In genomic region chr9:70902705-70903131, GRCh38 we compare ENCODE assay signal across 10 cellular contexts.
DNase-seq lines count a peak whose midpoint lies in the region; ATAC-seq and TF ChIP-seq lines count a peak whose summit lies in the region.
"Had no signal": no experiment of that assay in that cellular context is flagged by ENCODE, and none has a peak within 500 bp of the region (broad histone marks: within the 10 kb centered on the region; RNA-seq: fewer than 3 reads in every experiment).

No MANE protein-coding gene starts in this region.

- H3K36me3 ChIP-seq in Panc1 (ENCODE audit: control insufficient read depth, insufficient read depth, low read length), result no peaks in the 10 kb centered on the region
- H3K36me3 ChIP-seq: tibial artery had no signal

- H3K4me1 Mint-ChIP-seq in stimulated activated effector memory CD8-positive, alpha-beta T cell treated with anti-CD3 and anti-CD28 coated beads, Interleukin-12 subunit alpha, Interleukin-12 subunit beta, amount 100 ng/mL, for 72 hours, result no peaks in the 10 kb centered on the region
- no peaks in the 10 kb centered on the region for H3K4me1 Mint-ChIP-seq in activated CD4-positive, alpha-beta memory T cell treated with anti-CD3 and anti-CD28 coated beads for 36 hours (ENCODE audit: low read depth)
- H3K4me1 Mint-ChIP-seq: naive thymus-derived CD8-positive, alpha-beta T cell had no signal

- intact Hi-C loops in Panc1 (cut with micrococcal nuclease; ENCODE audit: unreplicated experiment), result no loop called here
- intact Hi-C loops in activated CD4-positive, alpha-beta memory T cell treated with anti-CD3 and anti-CD28 coated beads for 36 hours (cut with micrococcal nuclease), result no loop called here

- ATAC-seq in GM21825 (IDR thresholded peaks at IDR 0.05; ENCODE audit: unreplicated experiment) (peak; percentile 61), Panc1 (peak; percentile 68; the same call in 1 of the 2 replicates), GM21381 (IDR thresholded peaks at IDR 0.05; ENCODE audit: unreplicated experiment) (no peak), HG03439 (IDR thresholded peaks at IDR 0.05; ENCODE audit: unreplicated experiment) (no peak), HG03520 (IDR thresholded peaks at IDR 0.05; ENCODE audit: unreplicated experiment) (no peak)
- ATAC-seq in stimulated activated effector memory CD8-positive, alpha-beta T cell treated with anti-CD3 and anti-CD28 coated beads, Interleukin-12 subunit alpha, Interleukin-12 subunit beta, amount 100 ng/mL, for 72 hours, result peak; percentile 51
- ATAC-seq: naive thymus-derived CD8-positive, alpha-beta T cell had no signal

- no peaks in the 10 kb centered on the region for H3K9me3 ChIP-seq in Panc1 (ENCODE audit: control insufficient read depth, insufficient read depth, low read depth, low read length)
- H3K9me3 ChIP-seq: tibial artery had no signal

- DNase-seq in Panc1 (ENCODE audit: low read depth, low spot score) (peak; percentile 33), fibroblast of villous mesenchyme (ENCODE audit: low read depth) (peak; percentile 94)
- no peak for DNase-seq in stimulated activated effector memory CD8-positive, alpha-beta T cell treated with anti-CD3 and anti-CD28 coated beads, Interleukin-12 subunit alpha, Interleukin-12 subunit beta, amount 100 ng/mL, for 72 hours (ENCODE audit: low spot score in 2 of 2)
- no peak for DNase-seq in activated CD4-positive, alpha-beta memory T cell treated with anti-CD3 and anti-CD28 coated beads for 36 hours
- DNase-seq: naive thymus-derived CD8-positive, alpha-beta T cell had no signal

- in situ Hi-C loops in Panc1 (cut with HindIII; ENCODE audit: low pct_unique_long_range_greater_than_20kb, low sequenced_read_pairs), result no loop called here

- H3K36me3 Mint-ChIP-seq in stimulated activated effector memory CD8-positive, alpha-beta T cell treated with anti-CD3 and anti-CD28 coated beads, Interleukin-12 subunit alpha, Interleukin-12 subunit beta, amount 100 ng/mL, for 72 hours, result no peaks in the 10 kb centered on the region
- no peaks in the 10 kb centered on the region for H3K36me3 Mint-ChIP-seq in activated CD4-positive, alpha-beta memory T cell treated with anti-CD3 and anti-CD28 coated beads for 36 hours
- H3K36me3 Mint-ChIP-seq: naive thymus-derived CD8-positive, alpha-beta T cell had no signal

- no peaks in the 10 kb centered on the region for H3K27me3 Mint-ChIP-seq in activated CD4-positive, alpha-beta memory T cell treated with anti-CD3 and anti-CD28 coated beads for 36 hours

- no TSS peak for BruUV-seq in Panc1 (replicated peaks; lab: Mats Ljungman, UMichigan)

- CTCF ChIA-PET in Panc1 (lab: Charles Lee), result no interaction called here
- CTCF ChIA-PET in activated CD4-positive, alpha-beta memory T cell treated with anti-CD3 and anti-CD28 coated beads for 36 hours (lab: Charles Lee), result no interaction called here

- H3K27ac ChIP-seq in Panc1 (ENCODE audit: low read length), result no peak overlapping the region
- H3K27ac ChIP-seq: tibial artery had no signal

- no peak overlapping the region for H3K27ac Mint-ChIP-seq in stimulated activated effector memory CD8-positive, alpha-beta T cell treated with anti-CD3 and anti-CD28 coated beads, Interleukin-12 subunit alpha, Interleukin-12 subunit beta, amount 100 ng/mL, for 72 hours
- H3K27ac Mint-ChIP-seq in activated CD4-positive, alpha-beta memory T cell treated with anti-CD3 and anti-CD28 coated beads for 36 hours, result no peak overlapping the region
- H3K27ac Mint-ChIP-seq: naive thymus-derived CD8-positive, alpha-beta T cell had no signal

- no peaks in the 10 kb centered on the region for H3K27me3 ChIP-seq in Panc1 (ENCODE audit: control insufficient read depth, insufficient read depth, low read length)
- H3K27me3 ChIP-seq: tibial artery had no signal

- POLR2A ChIA-PET in Panc1 (lab: Charles Lee), result no interaction called here
- POLR2A ChIA-PET in activated CD4-positive, alpha-beta memory T cell treated with anti-CD3 and anti-CD28 coated beads for 36 hours (lab: Charles Lee), result no interaction called here

- H3K4me3 Mint-ChIP-seq in stimulated activated effector memory CD8-positive, alpha-beta T cell treated with anti-CD3 and anti-CD28 coated beads, Interleukin-12 subunit alpha, Interleukin-12 subunit beta, amount 100 ng/mL, for 72 hours, result no peak overlapping the region
- no peak overlapping the region for H3K4me3 Mint-ChIP-seq in activated CD4-positive, alpha-beta memory T cell treated with anti-CD3 and anti-CD28 coated beads for 36 hours
- H3K4me3 Mint-ChIP-seq: naive thymus-derived CD8-positive, alpha-beta T cell had no signal

- no peaks in the 10 kb centered on the region for H3K4me1 ChIP-seq in Panc1 (ENCODE audit: control insufficient read depth, insufficient read depth, low read length)

- no peak for TF ChIP-seq CTCF in Panc1 (IDR thresholded peaks at IDR 0.05)
- no peak for TF ChIP-seq CTCF in fibroblast of villous mesenchyme (IDR thresholded peaks at IDR 0.05; ENCODE audit: insufficient read depth, low read depth, low read length)

- no peaks in the 10 kb centered on the region for H3K9me3 Mint-ChIP-seq in stimulated activated effector memory CD8-positive, alpha-beta T cell treated with anti-CD3 and anti-CD28 coated beads, Interleukin-12 subunit alpha, Interleukin-12 subunit beta, amount 100 ng/mL, for 72 hours
- no peaks in the 10 kb centered on the region for H3K9me3 Mint-ChIP-seq in activated CD4-positive, alpha-beta memory T cell treated with anti-CD3 and anti-CD28 coated beads for 36 hours
- H3K9me3 Mint-ChIP-seq: naive thymus-derived CD8-positive, alpha-beta T cell had no signal

- H3K4me3 ChIP-seq in Panc1 (ENCODE audit: low read depth in 2 of 2, low read length in 2 of 2), result no peak overlapping the region
- H3K4me3 ChIP-seq in fibroblast of villous mesenchyme (ENCODE audit: low read depth, low read length), result no peak overlapping the region
- H3K4me3 ChIP-seq: tibial artery had no signal

Comparison
In these comparisons a context has a peak if more than half of its experiments do, and no peak if none do; other contexts are left out.
1. ATAC-seq: peak in GM21825 (single experiment), Panc1 (single experiment) and stimulated activated effector memory CD8-positive, alpha-beta T cell treated with anti-CD3 and anti-CD28 coated beads, Interleukin-12 subunit alpha, Interleukin-12 subunit beta, amount 100 ng/mL, for 72 hours (single experiment); none in GM21381 (single experiment), HG03439 (single experiment) and HG03520 (single experiment).
2. DNase-seq: peak in Panc1 (single experiment) and fibroblast of villous mesenchyme (single experiment); none in stimulated activated effector memory CD8-positive, alpha-beta T cell treated with anti-CD3 and anti-CD28 coated beads, Interleukin-12 subunit alpha, Interleukin-12 subunit beta, amount 100 ng/mL, for 72 hours (0 of 2) and activated CD4-positive, alpha-beta memory T cell treated with anti-CD3 and anti-CD28 coated beads for 36 hours (single experiment).